1 cellular context compared by ENCODE assay signal in the genomic region with DNA sequence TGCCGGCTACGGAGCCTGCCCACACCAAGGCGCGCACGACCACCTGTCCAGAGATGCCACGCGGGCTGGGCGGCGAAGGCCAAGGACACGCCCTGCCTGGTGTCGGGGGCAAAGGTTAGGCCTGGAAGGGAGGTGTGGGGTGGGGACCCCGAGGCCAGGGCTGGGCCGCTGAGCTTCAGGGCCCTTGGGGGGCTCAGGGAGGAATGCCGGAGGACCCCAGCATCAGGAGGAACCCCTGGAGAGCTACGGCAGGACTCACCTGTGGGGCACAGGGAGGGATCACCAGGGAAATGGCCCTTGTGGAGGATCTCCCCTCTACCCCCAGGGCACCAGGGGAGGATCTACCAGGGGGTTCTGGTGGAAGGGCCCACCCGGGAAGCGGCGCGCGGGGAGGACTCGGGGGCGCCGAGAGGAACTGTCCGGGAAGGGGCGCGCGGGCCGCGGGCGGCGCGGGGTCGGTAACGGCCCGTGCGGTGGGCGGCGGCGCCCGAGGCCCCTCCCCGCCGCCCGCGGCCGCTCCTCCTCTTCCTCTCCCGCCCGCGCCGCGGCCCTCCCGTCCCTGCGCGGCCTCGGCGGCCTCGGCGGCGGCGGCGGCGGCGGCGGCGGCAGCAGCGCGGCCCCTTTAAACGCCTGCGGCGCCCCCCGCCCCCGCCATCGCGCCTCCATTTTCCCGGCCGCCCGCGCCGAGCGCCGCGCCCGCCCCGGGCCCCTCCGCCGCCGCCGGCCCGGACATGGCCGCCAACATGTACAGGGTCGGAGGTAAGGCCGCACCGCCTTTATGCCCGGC.
TF ChIP-seq lines count a peak whose summit lies in the region.

A gene (plus strand): TSS at position 523 of the 787 bp plus-strand sequence. CDS start 209 bp downstream, at position 732.

TF ChIP-seq in HepG2, 621 proteins besides CTCF, POLR2A, EP300 and RAD21 (continued from another document and continues in another):
- TF ChIP-seq, protein P1, sequence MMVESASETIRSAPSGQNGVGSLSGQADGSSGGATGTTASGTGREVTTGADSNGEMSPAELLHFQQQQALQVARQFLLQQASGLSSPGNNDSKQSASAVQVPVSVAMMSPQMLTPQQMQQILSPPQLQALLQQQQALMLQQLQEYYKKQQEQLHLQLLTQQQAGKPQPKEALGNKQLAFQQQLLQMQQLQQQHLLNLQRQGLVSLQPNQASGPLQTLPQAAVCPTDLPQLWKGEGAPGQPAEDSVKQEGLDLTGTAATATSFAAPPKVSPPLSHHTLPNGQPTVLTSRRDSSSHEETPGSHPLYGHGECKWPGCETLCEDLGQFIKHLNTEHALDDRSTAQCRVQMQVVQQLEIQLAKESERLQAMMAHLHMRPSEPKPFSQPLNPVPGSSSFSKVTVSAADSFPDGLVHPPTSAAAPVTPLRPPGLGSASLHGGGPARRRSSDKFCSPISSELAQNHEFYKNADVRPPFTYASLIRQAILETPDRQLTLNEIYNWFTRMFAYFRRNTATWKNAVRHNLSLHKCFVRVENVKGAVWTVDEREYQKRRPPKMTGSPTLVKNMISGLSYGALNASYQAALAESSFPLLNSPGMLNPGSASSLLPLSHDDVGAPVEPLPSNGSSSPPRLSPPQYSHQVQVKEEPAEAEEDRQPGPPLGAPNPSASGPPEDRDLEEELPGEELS (CRISPR knock-in tag; IDR thresholded peaks at IDR 0.05), result peak; percentile 36; the same call in 1 of the 2 replicates
- TF ChIP-seq, protein P2, sequence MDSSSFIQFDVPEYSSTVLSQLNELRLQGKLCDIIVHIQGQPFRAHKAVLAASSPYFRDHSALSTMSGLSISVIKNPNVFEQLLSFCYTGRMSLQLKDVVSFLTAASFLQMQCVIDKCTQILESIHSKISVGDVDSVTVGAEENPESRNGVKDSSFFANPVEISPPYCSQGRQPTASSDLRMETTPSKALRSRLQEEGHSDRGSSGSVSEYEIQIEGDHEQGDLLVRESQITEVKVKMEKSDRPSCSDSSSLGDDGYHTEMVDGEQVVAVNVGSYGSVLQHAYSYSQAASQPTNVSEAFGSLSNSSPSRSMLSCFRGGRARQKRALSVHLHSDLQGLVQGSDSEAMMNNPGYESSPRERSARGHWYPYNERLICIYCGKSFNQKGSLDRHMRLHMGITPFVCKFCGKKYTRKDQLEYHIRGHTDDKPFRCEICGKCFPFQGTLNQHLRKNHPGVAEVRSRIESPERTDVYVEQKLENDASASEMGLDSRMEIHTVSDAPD (CRISPR knock-in tag; IDR thresholded peaks at IDR 0.05), result peak; percentile 81; the same call in 1 of the 2 replicates
- 0 out of 2 replicates have a peak, but pooled peaks have one; percentile 34 for TF ChIP-seq ZNF510 (CRISPR knock-in tag; IDR thresholded peaks at IDR 0.05; ENCODE audit: low read depth)
- 0 out of 2 replicates have a peak, but pooled peaks have one; percentile 38 for TF ChIP-seq KMT2B (CRISPR knock-in tag; IDR thresholded peaks at IDR 0.05)
- TF ChIP-seq ARID2 (CRISPR knock-in tag; IDR thresholded peaks at IDR 0.05; ENCODE audit: borderline replicate concordance), result peak; percentile 97
- no peak for TF ChIP-seq RFX3 (CRISPR knock-in tag; IDR thresholded peaks at IDR 0.05)
- 0 out of 2 replicates have a peak, but pooled peaks have one; percentile 38 for TF ChIP-seq ZNF674 (CRISPR knock-in tag; IDR thresholded peaks at IDR 0.05; ENCODE audit: low read depth)
- no peak for TF ChIP-seq ZNF672 (CRISPR knock-in tag; IDR thresholded peaks at IDR 0.05)
- TF ChIP-seq EZH2 (conservative IDR thresholded peaks at IDR 0.05; ENCODE audit: low read depth, low read length), result no peak
- peak; percentile 70; the same call in 1 of the 2 replicates for TF ChIP-seq AHR (CRISPR knock-in tag; IDR thresholded peaks at IDR 0.05)
- TF ChIP-seq, protein P3, sequence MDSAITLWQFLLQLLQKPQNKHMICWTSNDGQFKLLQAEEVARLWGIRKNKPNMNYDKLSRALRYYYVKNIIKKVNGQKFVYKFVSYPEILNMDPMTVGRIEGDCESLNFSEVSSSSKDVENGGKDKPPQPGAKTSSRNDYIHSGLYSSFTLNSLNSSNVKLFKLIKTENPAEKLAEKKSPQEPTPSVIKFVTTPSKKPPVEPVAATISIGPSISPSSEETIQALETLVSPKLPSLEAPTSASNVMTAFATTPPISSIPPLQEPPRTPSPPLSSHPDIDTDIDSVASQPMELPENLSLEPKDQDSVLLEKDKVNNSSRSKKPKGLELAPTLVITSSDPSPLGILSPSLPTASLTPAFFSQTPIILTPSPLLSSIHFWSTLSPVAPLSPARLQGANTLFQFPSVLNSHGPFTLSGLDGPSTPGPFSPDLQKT (CRISPR knock-in tag; IDR thresholded peaks at IDR 0.05; ENCODE audit: borderline replicate concordance), result no peak
- TF ChIP-seq, protein P4, sequence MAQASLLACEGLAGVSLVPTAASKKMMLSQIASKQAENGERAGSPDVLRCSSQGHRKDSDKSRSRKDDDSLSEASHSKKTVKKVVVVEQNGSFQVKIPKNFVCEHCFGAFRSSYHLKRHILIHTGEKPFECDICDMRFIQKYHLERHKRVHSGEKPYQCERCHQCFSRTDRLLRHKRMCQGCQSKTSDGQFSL (CRISPR knock-in tag; IDR thresholded peaks at IDR 0.05), result 0 out of 2 replicates have a peak, but pooled peaks have one; percentile 41
- TF ChIP-seq GLI4 (CRISPR knock-in tag; IDR thresholded peaks at IDR 0.05; ENCODE audit: borderline replicate concordance), result peak; percentile 44; the same call in 1 of the 2 replicates
- 0 out of 2 replicates have a peak, but pooled peaks have one; percentile 23 for TF ChIP-seq ZNF616 (CRISPR knock-in tag; IDR thresholded peaks at IDR 0.05; ENCODE audit: low read depth)
- TF ChIP-seq ZNF337 (CRISPR knock-in tag; IDR thresholded peaks at IDR 0.05; ENCODE audit: borderline replicate concordance, low read depth), result no peak
- no peak for TF ChIP-seq ZFP36 (IDR thresholded peaks at IDR 0.05; ENCODE audit: borderline replicate concordance, low read depth, low read length, partially characterized antibody)
- no peak; the same call in 1 of the 2 replicates for TF ChIP-seq ZNF235 (CRISPR knock-in tag; IDR thresholded peaks at IDR 0.05; ENCODE audit: borderline replicate concordance)
- 0 out of 2 replicates have a peak, but pooled peaks have one; percentile 36 for TF ChIP-seq MED13 (CRISPR knock-in tag; IDR thresholded peaks at IDR 0.05)
- TF ChIP-seq BHLHE40 (IDR thresholded peaks at IDR 0.05; ENCODE audit: low read length), result no peak
- peak; percentile 38 for TF ChIP-seq XRCC5 (optimal IDR thresholded peaks at IDR 0.05; ENCODE audit: low read length)
- TF ChIP-seq NFKBIZ (CRISPR knock-in tag; IDR thresholded peaks at IDR 0.05), result 0 out of 2 replicates have a peak, but pooled peaks have one; percentile 38
- peak; percentile 54; the same call in 1 of the 2 replicates for TF ChIP-seq HNF4G (IDR thresholded peaks at IDR 0.05; ENCODE audit: borderline replicate concordance, low read depth, low read length)
- TF ChIP-seq HNF4G (CRISPR knock-in tag; IDR thresholded peaks at IDR 0.05; ENCODE audit: borderline replicate concordance, low read depth), result peak; percentile 73; the same call in 1 of the 2 replicates
- no peak; the same call in 1 of the 2 replicates for TF ChIP-seq ZBTB42 (CRISPR knock-in tag; IDR thresholded peaks at IDR 0.05)
- no peak for TF ChIP-seq MAFF (IDR thresholded peaks at IDR 0.05; ENCODE audit: low read depth, low read length)
- peak; percentile 95 for TF ChIP-seq DMAP1 (CRISPR knock-in tag; IDR thresholded peaks at IDR 0.05)
- no peak for TF ChIP-seq SP140L (CRISPR knock-in tag; IDR thresholded peaks at IDR 0.05; ENCODE audit: borderline replicate concordance)
- TF ChIP-seq ZNF766 (CRISPR knock-in tag; IDR thresholded peaks at IDR 0.05; ENCODE audit: borderline replicate concordance), result no peak
- TF ChIP-seq, protein P5, sequence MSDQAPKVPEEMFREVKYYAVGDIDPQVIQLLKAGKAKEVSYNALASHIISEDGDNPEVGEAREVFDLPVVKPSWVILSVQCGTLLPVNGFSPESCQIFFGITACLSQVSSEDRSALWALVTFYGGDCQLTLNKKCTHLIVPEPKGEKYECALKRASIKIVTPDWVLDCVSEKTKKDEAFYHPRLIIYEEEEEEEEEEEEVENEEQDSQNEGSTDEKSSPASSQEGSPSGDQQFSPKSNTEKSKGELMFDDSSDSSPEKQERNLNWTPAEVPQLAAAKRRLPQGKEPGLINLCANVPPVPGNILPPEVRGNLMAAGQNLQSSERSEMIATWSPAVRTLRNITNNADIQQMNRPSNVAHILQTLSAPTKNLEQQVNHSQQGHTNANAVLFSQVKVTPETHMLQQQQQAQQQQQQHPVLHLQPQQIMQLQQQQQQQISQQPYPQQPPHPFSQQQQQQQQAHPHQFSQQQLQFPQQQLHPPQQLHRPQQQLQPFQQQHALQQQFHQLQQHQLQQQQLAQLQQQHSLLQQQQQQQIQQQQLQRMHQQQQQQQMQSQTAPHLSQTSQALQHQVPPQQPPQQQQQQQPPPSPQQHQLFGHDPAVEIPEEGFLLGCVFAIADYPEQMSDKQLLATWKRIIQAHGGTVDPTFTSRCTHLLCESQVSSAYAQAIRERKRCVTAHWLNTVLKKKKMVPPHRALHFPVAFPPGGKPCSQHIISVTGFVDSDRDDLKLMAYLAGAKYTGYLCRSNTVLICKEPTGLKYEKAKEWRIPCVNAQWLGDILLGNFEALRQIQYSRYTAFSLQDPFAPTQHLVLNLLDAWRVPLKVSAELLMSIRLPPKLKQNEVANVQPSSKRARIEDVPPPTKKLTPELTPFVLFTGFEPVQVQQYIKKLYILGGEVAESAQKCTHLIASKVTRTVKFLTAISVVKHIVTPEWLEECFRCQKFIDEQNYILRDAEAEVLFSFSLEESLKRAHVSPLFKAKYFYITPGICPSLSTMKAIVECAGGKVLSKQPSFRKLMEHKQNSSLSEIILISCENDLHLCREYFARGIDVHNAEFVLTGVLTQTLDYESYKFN (CRISPR knock-in tag; conservative IDR thresholded peaks at IDR 0.05), result peak; percentile 43; the same call in 1 of the 2 replicates
- no peak for TF ChIP-seq U2AF2 (IDR thresholded peaks at IDR 0.05; ENCODE audit: low read depth, low read length)
- TF ChIP-seq, protein P6, sequence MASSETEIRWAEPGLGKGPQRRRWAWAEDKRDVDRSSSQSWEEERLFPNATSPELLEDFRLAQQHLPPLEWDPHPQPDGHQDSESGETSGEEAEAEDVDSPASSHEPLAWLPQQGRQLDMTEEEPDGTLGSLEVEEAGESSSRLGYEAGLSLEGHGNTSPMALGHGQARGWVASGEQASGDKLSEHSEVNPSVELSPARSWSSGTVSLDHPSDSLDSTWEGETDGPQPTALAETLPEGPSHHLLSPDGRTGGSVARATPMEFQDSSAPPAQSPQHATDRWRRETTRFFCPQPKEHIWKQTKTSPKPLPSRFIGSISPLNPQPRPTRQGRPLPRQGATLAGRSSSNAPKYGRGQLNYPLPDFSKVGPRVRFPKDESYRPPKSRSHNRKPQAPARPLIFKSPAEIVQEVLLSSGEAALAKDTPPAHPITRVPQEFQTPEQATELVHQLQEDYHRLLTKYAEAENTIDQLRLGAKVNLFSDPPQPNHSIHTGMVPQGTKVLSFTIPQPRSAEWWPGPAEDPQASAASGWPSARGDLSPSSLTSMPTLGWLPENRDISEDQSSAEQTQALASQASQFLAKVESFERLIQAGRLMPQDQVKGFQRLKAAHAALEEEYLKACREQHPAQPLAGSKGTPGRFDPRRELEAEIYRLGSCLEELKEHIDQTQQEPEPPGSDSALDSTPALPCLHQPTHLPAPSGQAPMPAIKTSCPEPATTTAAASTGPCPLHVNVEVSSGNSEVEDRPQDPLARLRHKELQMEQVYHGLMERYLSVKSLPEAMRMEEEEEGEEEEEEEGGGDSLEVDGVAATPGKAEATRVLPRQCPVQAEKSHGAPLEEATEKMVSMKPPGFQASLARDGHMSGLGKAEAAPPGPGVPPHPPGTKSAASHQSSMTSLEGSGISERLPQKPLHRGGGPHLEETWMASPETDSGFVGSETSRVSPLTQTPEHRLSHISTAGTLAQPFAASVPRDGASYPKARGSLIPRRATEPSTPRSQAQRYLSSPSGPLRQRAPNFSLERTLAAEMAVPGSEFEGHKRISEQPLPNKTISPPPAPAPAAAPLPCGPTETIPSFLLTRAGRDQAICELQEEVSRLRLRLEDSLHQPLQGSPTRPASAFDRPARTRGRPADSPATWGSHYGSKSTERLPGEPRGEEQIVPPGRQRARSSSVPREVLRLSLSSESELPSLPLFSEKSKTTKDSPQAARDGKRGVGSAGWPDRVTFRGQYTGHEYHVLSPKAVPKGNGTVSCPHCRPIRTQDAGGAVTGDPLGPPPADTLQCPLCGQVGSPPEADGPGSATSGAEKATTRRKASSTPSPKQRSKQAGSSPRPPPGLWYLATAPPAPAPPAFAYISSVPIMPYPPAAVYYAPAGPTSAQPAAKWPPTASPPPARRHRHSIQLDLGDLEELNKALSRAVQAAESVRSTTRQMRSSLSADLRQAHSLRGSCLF (CRISPR knock-in tag; IDR thresholded peaks at IDR 0.05; ENCODE audit: borderline replicate concordance), result no peak
- TF ChIP-seq, protein P7, sequence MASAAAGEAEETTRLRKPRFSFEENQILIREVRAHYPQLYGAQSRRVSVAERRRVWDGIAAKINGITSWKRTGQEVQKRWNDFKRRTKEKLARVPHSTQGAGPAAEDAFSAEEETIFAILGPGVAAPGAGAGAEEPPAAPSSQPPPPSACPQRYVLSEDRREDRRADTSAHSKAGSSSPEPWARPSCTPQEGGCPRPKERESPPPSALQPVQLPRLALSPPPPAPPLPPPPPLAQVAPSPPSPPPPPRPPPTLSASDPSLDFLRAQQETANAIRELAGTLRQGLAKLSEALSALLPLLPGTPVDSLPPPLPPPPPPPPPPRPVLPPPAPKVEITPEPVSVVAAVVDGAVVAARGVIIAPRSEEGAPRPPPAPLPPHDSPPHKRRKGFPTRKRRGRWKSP (CRISPR knock-in tag; IDR thresholded peaks at IDR 0.05), result no peak; the same call in 1 of the 2 replicates
- no peak for TF ChIP-seq HOXA7 (CRISPR knock-in tag; IDR thresholded peaks at IDR 0.05)
- no peak for TF ChIP-seq ZBTB38 (CRISPR knock-in tag; IDR thresholded peaks at IDR 0.05)
- no peak for TF ChIP-seq ZNF101 (CRISPR knock-in tag; IDR thresholded peaks at IDR 0.05; ENCODE audit: borderline replicate concordance, low read depth)
- TF ChIP-seq SSRP1 (CRISPR knock-in tag; IDR thresholded peaks at IDR 0.05), result no peak
- TF ChIP-seq, protein P8, sequence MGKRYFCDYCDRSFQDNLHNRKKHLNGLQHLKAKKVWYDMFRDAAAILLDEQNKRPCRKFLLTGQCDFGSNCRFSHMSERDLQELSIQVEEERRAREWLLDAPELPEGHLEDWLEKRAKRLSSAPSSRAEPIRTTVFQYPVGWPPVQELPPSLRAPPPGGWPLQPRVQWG (CRISPR knock-in tag; IDR thresholded peaks at IDR 0.05; ENCODE audit: borderline replicate concordance, low read depth), result no peak
- peak; percentile 70; the same call in 1 of the 2 replicates for TF ChIP-seq ZNF274 (CRISPR knock-in tag; IDR thresholded peaks at IDR 0.05)
- 0 out of 2 replicates have a peak, but pooled peaks have one; percentile 36 for TF ChIP-seq CHCHD3 (CRISPR knock-in tag; IDR thresholded peaks at IDR 0.05)
- TF ChIP-seq KLF13 (CRISPR knock-in tag; IDR thresholded peaks at IDR 0.05), result peak; percentile 93
- TF ChIP-seq ZNF781 (CRISPR knock-in tag; IDR thresholded peaks at IDR 0.05; ENCODE audit: borderline replicate concordance, not compliant biosample characterization), result no peak
- TF ChIP-seq HNF4A (CRISPR knock-in tag; IDR thresholded peaks at IDR 0.05), result peak; percentile 79
- TF ChIP-seq FLYWCH1 (CRISPR knock-in tag; IDR thresholded peaks at IDR 0.05), result no peak
- peak; percentile 11; the same call in 1 of the 2 replicates for TF ChIP-seq FOSL2 (CRISPR knock-in tag; IDR thresholded peaks at IDR 0.05)
- TF ChIP-seq, protein P9, sequence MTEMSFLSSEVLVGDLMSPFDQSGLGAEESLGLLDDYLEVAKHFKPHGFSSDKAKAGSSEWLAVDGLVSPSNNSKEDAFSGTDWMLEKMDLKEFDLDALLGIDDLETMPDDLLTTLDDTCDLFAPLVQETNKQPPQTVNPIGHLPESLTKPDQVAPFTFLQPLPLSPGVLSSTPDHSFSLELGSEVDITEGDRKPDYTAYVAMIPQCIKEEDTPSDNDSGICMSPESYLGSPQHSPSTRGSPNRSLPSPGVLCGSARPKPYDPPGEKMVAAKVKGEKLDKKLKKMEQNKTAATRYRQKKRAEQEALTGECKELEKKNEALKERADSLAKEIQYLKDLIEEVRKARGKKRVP (CRISPR knock-in tag; IDR thresholded peaks at IDR 0.05), result no peak
